Comparison of ENCODE assay signal across 23 cellular contexts in genomic region chr10:61166065-61166464, GRCh38.
DNase-seq lines count a peak whose midpoint lies in the region; ATAC-seq, FAIRE-seq and TF ChIP-seq lines count a peak whose summit lies in the region.
"Had no signal": no experiment of that assay in that cellular context is flagged by ENCODE, and none has a peak within 500 bp of the region (broad histone marks: within the 10 kb centered on the region; RNA-seq: fewer than 3 reads in every experiment).

No MANE protein-coding gene starts in this region.

- FAIRE-seq in GM12892 (lab: Jason Lieb, UNC) = no peak
- FAIRE-seq: G401.6, GM12878, H1, HepG2 had no signal

- no peak overlapping the region for H3K27ac ChIP-seq in C4-2B
- no peak overlapping the region for H3K27ac ChIP-seq in mesendoderm (ENCODE audit: low read depth, low read length)
- H3K27ac ChIP-seq: RWPE1, SJCRH30 had no signal

- H3K4me3 ChIP-seq in mesendoderm (ENCODE audit: low read length) = no peak overlapping the region
- H3K4me3 ChIP-seq: GM12878, MG63, SJCRH30 had no signal

- H2BK15ac ChIP-seq in mesendoderm (replicated peaks; ENCODE audit: low read depth) = no peak overlapping the region

- no peak for TF ChIP-seq POLR2A in GM12892 (IDR thresholded peaks at IDR 0.05; ENCODE audit: low read depth, low read length)

- H3K27me3 ChIP-seq in mesendoderm (ENCODE audit: insufficient read depth, low read length, poor library complexity) = no peaks in the 10 kb centered on the region
- H3K27me3 ChIP-seq: MG63, SJCRH30 had no signal

- no peak overlapping the region for H3K56ac ChIP-seq in mesendoderm (ENCODE audit: low read length)

- no peak overlapping the region for H3K4me2 ChIP-seq in mesendoderm (ENCODE audit: low read length)

- H3K18ac ChIP-seq in mesendoderm (ENCODE audit: low read length) = no peak overlapping the region

- no peak overlapping the region for H2BK5ac ChIP-seq in mesendoderm (ENCODE audit: low read length)

- H3K4me1 ChIP-seq in mesendoderm (ENCODE audit: control insufficient read depth, low read depth, low read length) = no peaks in the 10 kb centered on the region

- H4K8ac ChIP-seq in mesendoderm (ENCODE audit: low read depth, low read length) = no peak overlapping the region

- no peak for ATAC-seq in GM19452 (IDR thresholded peaks at IDR 0.05; ENCODE audit: unreplicated experiment)
- ATAC-seq: GM12878, HepG2 had no signal

- H4K5ac ChIP-seq in mesendoderm (ENCODE audit: low read length) = no peak overlapping the region

- H3K36me3 ChIP-seq in mesendoderm (ENCODE audit: control insufficient read depth, insufficient read depth, low read length) = no peaks in the 10 kb centered on the region
- H3K36me3 ChIP-seq: MG63, SJCRH30 had no signal

- H3K9ac ChIP-seq in mesendoderm (ENCODE audit: low read length) = no peak overlapping the region

- peak; percentile 46 for TF ChIP-seq CTCF in C4-2B (conservative IDR thresholded peaks at IDR 0.05)

- H2BK120ac ChIP-seq in mesendoderm (ENCODE audit: low read depth, low read length) = no peak overlapping the region

- no peaks in the 10 kb centered on the region for H3K79me1 ChIP-seq in mesendoderm (ENCODE audit: low read length)

- no peaks in the 10 kb centered on the region for H3K79me2 ChIP-seq in mesendoderm (ENCODE audit: control insufficient read depth, insufficient read depth, low read length)

- H2AK5ac ChIP-seq in mesendoderm (ENCODE audit: low read length) = no peak overlapping the region

- H3K23ac ChIP-seq in mesendoderm (ENCODE audit: low read length) = no peak overlapping the region

- no peak overlapping the region for H3K4ac ChIP-seq in mesendoderm (ENCODE audit: low read depth, low read length)

- DNase-seq in ELR (ENCODE audit: low read depth) = peak; percentile 2
- DNase-seq in OCI-M1 (lab: John Stamatoyannopoulos, UW) = peak; percentile 10
- DNase-seq in mesendoderm = peak; percentile 9
- DNase-seq in SKM-1 treated with dmso at 0.1 percent for 144 hours (lab: John Stamatoyannopoulos, UW; ENCODE audit: unreplicated experiment) = no peak
- DNase-seq in hypothalamus (lab: John Stamatoyannopoulos, UW) = no peak
- no peak for DNase-seq in GM12892 (ENCODE audit: insufficient read length)
- DNase-seq: COR-L47, DMS79 treated with DMSO at 0.1 percent for 48 hours, HFFc6, KG1, MG63, NCI-H1092, NCI-H146, NCI-H2081, NCI-H510A treated with DMSO at 0.1 percent for 48 hours, SJCRH30 had no signal

Comparison
In these comparisons a context has a peak if more than half of its experiments do, and no peak if none do; other contexts are left out.
1. DNase-seq: peak in ELR (single experiment), OCI-M1 (single experiment) and mesendoderm (single experiment); none in SKM-1 treated with dmso at 0.1 percent for 144 hours (single experiment), hypothalamus (0 of 51) and GM12892 (single experiment).